ENCODE assay signal across 8 cellular contexts in genomic region chr1:156676820-156677615, GRCh38. TPM values are rescaled to one million over a fixed set of nuclear protein-coding genes. Genes with fewer than 3 reads are reported as not detected.
A peak's percentile ranks its signal among the peaks of the same experiment; 100 is the strongest.
DNase-seq lines count a peak whose midpoint lies in the region; ATAC-seq, FAIRE-seq and TF ChIP-seq lines count a peak whose summit lies in the region.

TSS of gene NES (minus strand) at chr1:156677407. CDS start at chr1:156677264, 143 bp downstream.

- H3K27ac ChIP-seq in neural progenitor cell = peak within 1 kb of the TSS; percentile 100

- peaks cover 47% of the 10 kb centered on the region for H3F3A ChIP-seq in neural progenitor cell (ENCODE audit: low read depth)

- no peak within 1 kb of the TSS for H2AFZ ChIP-seq in neural progenitor cell (replicated peaks)

- peak within 1 kb of the TSS; percentile 85 for H3K4me3 ChIP-seq in neural progenitor cell

- H3K4me3 Mint-ChIP-seq in neural progenitor cell = peak within 1 kb of the TSS; percentile 95

- H3K27me3 ChIP-seq in neural progenitor cell = peaks cover 20% of the 10 kb centered on the region

- H3K4me2 ChIP-seq in neural progenitor cell = peak within 1 kb of the TSS; percentile 84

- H3K9me3 ChIP-seq in neural progenitor cell (ENCODE audit: low read depth) = no peaks in the 10 kb centered on the region

- H3K79me2 ChIP-seq in neural progenitor cell (ENCODE audit: low read depth) = peaks cover 53% of the 10 kb centered on the region

- TF ChIP-seq CTCF in neural progenitor cell (IDR thresholded peaks at IDR 0.05) = no peak

- ATAC-seq in GM21515 (IDR thresholded peaks at IDR 0.05; ENCODE audit: unreplicated experiment) (no peak), HG03565 (IDR thresholded peaks at IDR 0.05; ENCODE audit: unreplicated experiment) (no peak), GM19023 (IDR thresholded peaks at IDR 0.05; ENCODE audit: unreplicated experiment) (no peak)

- peaks cover 4% of the 10 kb centered on the region for H3K9me3 Mint-ChIP-seq in neural progenitor cell

- peaks cover 46% of the 10 kb centered on the region for H4K20me1 ChIP-seq in neural progenitor cell (ENCODE audit: low read depth)

- peaks cover 50% of the 10 kb centered on the region for H3K4me1 Mint-ChIP-seq in neural progenitor cell

- peaks cover 9% of the 10 kb centered on the region for H3K36me3 ChIP-seq in neural progenitor cell

- no peak for FAIRE-seq in frontal cortex (lab: Jason Lieb, UNC)

- peaks cover 37% of the 10 kb centered on the region for H3K4me1 ChIP-seq in neural progenitor cell

- H3K9ac ChIP-seq in neural progenitor cell = peak within 1 kb of the TSS; percentile 89

- peak within 1 kb of the TSS; percentile 100 for H3K27ac Mint-ChIP-seq in neural progenitor cell

- DNase-seq in NCI-H2029 (lab: John Stamatoyannopoulos, UW) (peak; percentile 39), NCI-H2029 treated with DMSO at 0.1 percent for 48 hours (lab: John Stamatoyannopoulos, UW) (no peak), SK-N-DZ (ENCODE audit: low spot score) (peak; percentile 87), frontal cortex (ENCODE audit: low spot score in 2 of 2) (peak; percentile 81 to 83), neural progenitor cell (ENCODE audit: low spot score) (peak; percentile 95)

- H3K36me3 Mint-ChIP-seq in neural progenitor cell = peaks cover 15% of the 10 kb centered on the region

- H3K27me3 Mint-ChIP-seq in neural progenitor cell (ENCODE audit: insufficient read depth, low read depth) = peaks cover 22% of the 10 kb centered on the region

RNA-seq across cellular contexts. Expression of gene NES, which starts in this region (rescaled TPM):
- 14.8 and 34.1 TPM in 2 replicates for polyA plus RNA-seq in SK-N-DZ (2014; cell fraction: cytosol; rRNA removed)
- 38.7 and 46.8 TPM in 2 replicates for polyA plus RNA-seq in SK-N-DZ (2014; cell fraction: nucleus; rRNA removed)
- total RNA-seq in frontal cortex (43.2 TPM), neural progenitor cell (ENCODE audit: low replicate concordance) (83.8 and 219 TPM in 2 replicates)
